Comparison of ENCODE assay signal across 8 cellular contexts in genomic region chr3:10192953-10193691, GRCh38. TPM values are rescaled to one million over a fixed set of nuclear protein-coding genes. Genes with fewer than 3 reads are reported as not detected.
DNase-seq lines count a peak whose midpoint lies in the region; ATAC-seq and TF ChIP-seq lines count a peak whose summit lies in the region.

No MANE protein-coding gene starts in this region.

- peak; percentile 61 for TF ChIP-seq CTCF in GM12875 (IDR thresholded peaks at IDR 0.05; ENCODE audit: borderline replicate concordance, insufficient read depth, low read depth, low read length)
- TF ChIP-seq CTCF in thyroid gland (IDR thresholded peaks at IDR 0.05), result peak in 4 of 6 experiments; percentile 27 to 43 (median 34)

- POLR2A ChIA-PET in activated CD4-positive, alpha-beta T cell treated with anti-CD3 and anti-CD28 coated beads, Interleukin-2, amount 10 ng/mL, durations not matched to agents 7 days and 5 days (lab: Charles Lee), result interaction anchor here (0.6 to 1.5 kb wide), 2 partner anchors 12 to 31 kb away, joined by 3 to 4 read pairs; no protein-coding TSS in a partner anchor
- POLR2A ChIA-PET in naive thymus-derived CD8-positive, alpha-beta T cell (lab: Charles Lee), result interaction anchor here (0.6 to 5.4 kb wide), 13 partner anchors 9 to 797 kb away, joined by 3 to 58 read pairs (median 6); partner anchors contain the start of genes CRELD1, IRAK2, SEC13 and TATDN2

- H3K36me3 ChIP-seq in thyroid gland, result no peaks in the 10 kb centered on the region

- WGBS in thyroid gland, 2 donors, result 62 to 72% methylated on average over 12 of the region's 12 CpGs

- no peaks in the 10 kb centered on the region for H3K9me3 Mint-ChIP-seq in activated CD4-positive, alpha-beta T cell treated with anti-CD3 and anti-CD28 coated beads, Interleukin-2, amount 10 ng/mL, durations not matched to agents 7 days and 5 days
- H3K9me3 Mint-ChIP-seq in naive thymus-derived CD8-positive, alpha-beta T cell, result no peaks in the 10 kb centered on the region

- H3K27ac ChIP-seq in thyroid gland, result peak overlapping the region; percentile 93 to 97 (median 97)

- peak; percentile 38 for ATAC-seq in HG03460 (IDR thresholded peaks at IDR 0.05; ENCODE audit: unreplicated experiment)
- ATAC-seq in naive thymus-derived CD8-positive, alpha-beta T cell, result peak in 1 of 2 donors; percentile 26

- peaks cover 83% of the 10 kb centered on the region for H3K4me1 Mint-ChIP-seq in activated CD4-positive, alpha-beta T cell treated with anti-CD3 and anti-CD28 coated beads, Interleukin-2, amount 10 ng/mL, durations not matched to agents 7 days and 5 days
- peaks cover 53 to 89% (median 79%) of the 10 kb centered on the region in 4 donors for H3K4me1 Mint-ChIP-seq in naive thymus-derived CD8-positive, alpha-beta T cell

- peak; percentile 69 for DNase-seq in activated CD4-positive, alpha-beta T cell treated with anti-CD3 and anti-CD28 coated beads, Interleukin-2, amount 10 ng/mL, durations not matched to agents 7 days and 5 days
- DNase-seq in dermis microvascular lymphatic vessel endothelial cell (ENCODE audit: low read depth in 2 of 2), result peak; percentile 86 to 96
- DNase-seq in naive thymus-derived CD8-positive, alpha-beta T cell, result peak; percentile 30 to 83 (median 52)
- DNase-seq in thyroid gland, result peak; percentile 77 to 83
- no peak for DNase-seq in NCI-H1694 (lab: John Stamatoyannopoulos, UW)
- no peak for DNase-seq in occipital lobe (lab: John Stamatoyannopoulos, UW)

- H3K27ac Mint-ChIP-seq in activated CD4-positive, alpha-beta T cell treated with anti-CD3 and anti-CD28 coated beads, Interleukin-2, amount 10 ng/mL, durations not matched to agents 7 days and 5 days, result peak overlapping the region; percentile 98
- peak overlapping the region; percentile 95 to 99 (median 98) for H3K27ac Mint-ChIP-seq in naive thymus-derived CD8-positive, alpha-beta T cell

- no peak for TF ChIP-seq POLR2A in thyroid gland (IDR thresholded peaks at IDR 0.05)

- intact Hi-C loops in thyroid gland (cut with DNase I), result no loop called here

- H3K4me3 ChIP-seq in GM12875 (ENCODE audit: low read depth, low read length) (no peak overlapping the region), thyroid gland (replicated peaks in 1 of 3) (no peak overlapping the region)

- H3K27me3 Mint-ChIP-seq in activated CD4-positive, alpha-beta T cell treated with anti-CD3 and anti-CD28 coated beads, Interleukin-2, amount 10 ng/mL, durations not matched to agents 7 days and 5 days, result no peaks in the 10 kb centered on the region
- H3K27me3 Mint-ChIP-seq in naive thymus-derived CD8-positive, alpha-beta T cell, result no peaks in the 10 kb centered on the region

- H3K4me3 Mint-ChIP-seq in activated CD4-positive, alpha-beta T cell treated with anti-CD3 and anti-CD28 coated beads, Interleukin-2, amount 10 ng/mL, durations not matched to agents 7 days and 5 days, result peak overlapping the region; percentile 52
- H3K4me3 Mint-ChIP-seq in naive thymus-derived CD8-positive, alpha-beta T cell, result peak overlapping the region; percentile 74 to 91 (median 83)

- CTCF ChIA-PET in activated CD4-positive, alpha-beta T cell treated with anti-CD3 and anti-CD28 coated beads, Interleukin-2, amount 10 ng/mL, durations not matched to agents 7 days and 5 days (lab: Charles Lee), result interaction anchor here (0.5 to 7.4 kb wide), 17 partner anchors 9 to 118 kb away, joined by 3 to 59 read pairs (median 3); partner anchors contain the start of gene TATDN2

- peaks cover 57 to 89% of the 10 kb centered on the region in 2 donors for H3K4me1 ChIP-seq in thyroid gland

- no peaks in the 10 kb centered on the region for H3K9me3 ChIP-seq in thyroid gland

- H3K27me3 ChIP-seq in thyroid gland, result no peaks in the 10 kb centered on the region

- peaks cover 2% of the 10 kb centered on the region for H3K36me3 Mint-ChIP-seq in activated CD4-positive, alpha-beta T cell treated with anti-CD3 and anti-CD28 coated beads, Interleukin-2, amount 10 ng/mL, durations not matched to agents 7 days and 5 days (ENCODE audit: low read depth)
- no peaks in the 10 kb centered on the region for H3K36me3 Mint-ChIP-seq in naive thymus-derived CD8-positive, alpha-beta T cell

RNA-seq across cellular contexts. Expression of gene IRAK2, which starts 28.4 kb away (rescaled TPM):
- 1 to 10 TPM; 1.6 to 1.9 TPM for total RNA-seq in activated CD4-positive, alpha-beta T cell treated with anti-CD3 and anti-CD28 coated beads, Interleukin-2, amount 10 ng/mL, durations not matched to agents 7 days and 5 days
- total RNA-seq in dermis microvascular lymphatic vessel endothelial cell (60.3 and 65.1 TPM in 2 replicates), thyroid gland (1 to 10 TPM; 5.0 to 9.1 (median 7.4) TPM), occipital lobe (3.7 TPM)
- 1 to 10 TPM; 4.3 to 4.4 TPM for total RNA-seq in naive thymus-derived CD8-positive, alpha-beta T cell
- 1 to 10 TPM; 2.9 to 6.0 (median 5.1) TPM for polyA plus RNA-seq in naive thymus-derived CD8-positive, alpha-beta T cell

RNA-seq across cellular contexts. Expression of gene VHL, which starts 51.5 kb away (rescaled TPM):
- 10 to 100 TPM; 65.3 to 65.9 TPM for total RNA-seq in activated CD4-positive, alpha-beta T cell treated with anti-CD3 and anti-CD28 coated beads, Interleukin-2, amount 10 ng/mL, durations not matched to agents 7 days and 5 days
- total RNA-seq in dermis microvascular lymphatic vessel endothelial cell, result 42.5 and 48.3 TPM in 2 replicates
- 10 to 100 TPM; 71.5 to 78.8 TPM for total RNA-seq in naive thymus-derived CD8-positive, alpha-beta T cell
- 10 to 100 TPM; 11.4 to 36.1 (median 16.0) TPM for polyA plus RNA-seq in naive thymus-derived CD8-positive, alpha-beta T cell
- 10 to 100 TPM; 55.0 to 60.1 (median 58.5) TPM for total RNA-seq in thyroid gland
- total RNA-seq in occipital lobe, result 112 TPM

RNA-seq across cellular contexts. Expression of gene TATDN2, which starts 55.1 kb away (rescaled TPM):
- total RNA-seq in activated CD4-positive, alpha-beta T cell treated with anti-CD3 and anti-CD28 coated beads, Interleukin-2, amount 10 ng/mL, durations not matched to agents 7 days and 5 days, result 10 to 100 TPM; 72.3 to 78.4 TPM
- 10.1 and 12.1 TPM in 2 replicates for total RNA-seq in dermis microvascular lymphatic vessel endothelial cell
- 10 to 100 TPM; 68.1 to 71.1 TPM for total RNA-seq in naive thymus-derived CD8-positive, alpha-beta T cell
- polyA plus RNA-seq in naive thymus-derived CD8-positive, alpha-beta T cell, result 10 to 100 TPM; 11.5 to 20.9 (median 14.5) TPM
- total RNA-seq in thyroid gland, result 10 to 100 TPM; 21.4 to 37.1 (median 30.1) TPM
- total RNA-seq in occipital lobe, result 21.1 TPM

Comparison
In these comparisons a context has a peak if more than half of its experiments do, and no peak if none do; other contexts are left out.
1. DNase-seq: peak in activated CD4-positive, alpha-beta T cell treated with anti-CD3 and anti-CD28 coated beads, Interleukin-2, amount 10 ng/mL, durations not matched to agents 7 days and 5 days (single experiment), dermis microvascular lymphatic vessel endothelial cell (2 of 2), naive thymus-derived CD8-positive, alpha-beta T cell (10 of 10) and thyroid gland (2 of 2); none in NCI-H1694 (single experiment) and occipital lobe (single experiment).